Comparison of ENCODE assay signal across 9 cellular contexts in genomic region chr17:36950027-36950426, GRCh38. TPM values are rescaled to one million over a fixed set of nuclear protein-coding genes. Genes with fewer than 3 reads are reported as not detected.
DNase-seq lines count a peak whose midpoint lies in the region; ATAC-seq, FAIRE-seq and TF ChIP-seq lines count a peak whose summit lies in the region.
"Had no signal": no experiment of that assay in that cellular context is flagged by ENCODE, and none has a peak within 500 bp of the region (broad histone marks: within the 10 kb centered on the region; RNA-seq: fewer than 3 reads in every experiment).

No MANE protein-coding gene starts in this region.

- no peak for ATAC-seq in HG03439 (IDR thresholded peaks at IDR 0.05; ENCODE audit: unreplicated experiment)
- no peak for ATAC-seq in HG03571 (IDR thresholded peaks at IDR 0.05; ENCODE audit: unreplicated experiment)

- TF ChIP-seq CTCF in kidney (IDR thresholded peaks at IDR 0.05; ENCODE audit: borderline replicate concordance, extremely low read depth, insufficient read depth) (no peak), suprapubic skin (IDR thresholded peaks at IDR 0.05) (no peak)

- H3K4me3 Mint-ChIP-seq in activated T-cell treated with anti-CD3 and anti-CD28 coated beads, Interleukin-2, amount 50 U/mL, for 24 hours, result peak overlapping the region; percentile 98
- H3K4me3 Mint-ChIP-seq in activated naive CD8-positive, alpha-beta T cell, result peak overlapping the region; percentile 96

- intact Hi-C loops in kidney (cut with DNase I), result no loop called here

- H3K4me1 ChIP-seq in kidney (ENCODE audit: control insufficient read depth in 1 of 2, insufficient read depth in 1 of 2, low read depth in 1 of 2, low read length in 2 of 2) (peaks cover 14 to 15% of the 10 kb centered on the region in 2 donors), suprapubic skin (peaks cover 25% of the 10 kb centered on the region)

- H3K36me3 ChIP-seq in kidney (ENCODE audit: control insufficient read depth in 1 of 2, insufficient read depth in 2 of 2, low read length in 2 of 2) (peaks cover 16 to 27% of the 10 kb centered on the region in 2 donors), suprapubic skin (peaks cover 31% of the 10 kb centered on the region)

- DNase-seq in activated T-cell treated with anti-CD3 and anti-CD28 coated beads, Interleukin-2, amount 50 U/mL, for 24 hours, result no peak
- no peak for DNase-seq in activated T-cell treated with anti-CD3 and anti-CD28 coated beads, Interleukin-2, amount 50 U/mL, for 1 hour
- DNase-seq in kidney (no peak), suprapubic skin (ENCODE audit: low spot score in 2 of 2) (no peak), dermis blood vessel endothelial cell (no peak)
- DNase-seq: stimulated activated CD4-positive, alpha-beta T cell treated with anti-CD3 and anti-CD28 coated beads, Interleukin-4, amount 100 ng/mL, for 4 hours had no signal

- no peaks in the 10 kb centered on the region for H3K9me3 Mint-ChIP-seq in activated T-cell treated with anti-CD3 and anti-CD28 coated beads, Interleukin-2, amount 50 U/mL, for 24 hours
- H3K9me3 Mint-ChIP-seq in activated naive CD8-positive, alpha-beta T cell (ENCODE audit: low read depth), result no peaks in the 10 kb centered on the region

- H3K36me3 Mint-ChIP-seq in activated T-cell treated with anti-CD3 and anti-CD28 coated beads, Interleukin-2, amount 50 U/mL, for 24 hours (ENCODE audit: low read depth), result peaks cover 63% of the 10 kb centered on the region
- H3K36me3 Mint-ChIP-seq in activated naive CD8-positive, alpha-beta T cell, result peaks cover 31% of the 10 kb centered on the region

- TF ChIP-seq EP300 in suprapubic skin (IDR thresholded peaks at IDR 0.05), result no peak

- H3K4me3 ChIP-seq in kidney (ENCODE audit: low read length in 2 of 2), result peak overlapping the region; percentile 86 to 91
- peak overlapping the region; percentile 81 for H3K4me3 ChIP-seq in suprapubic skin

- WGBS in suprapubic skin, result 74% methylated on average over 8 of the region's 8 CpGs

- peak overlapping the region; percentile 35 to 86 for H3K9ac ChIP-seq in kidney (ENCODE audit: low read length in 2 of 2)

- H3K27me3 Mint-ChIP-seq in activated T-cell treated with anti-CD3 and anti-CD28 coated beads, Interleukin-2, amount 50 U/mL, for 24 hours, result peaks cover 30% of the 10 kb centered on the region
- H3K27me3 Mint-ChIP-seq in activated naive CD8-positive, alpha-beta T cell, result peaks cover 13% of the 10 kb centered on the region

- no peak for FAIRE-seq in kidney (lab: Jason Lieb, UNC)

- TF ChIP-seq POLR2A in suprapubic skin (IDR thresholded peaks at IDR 0.05), result no peak

- peak overlapping the region; percentile 99 for H3K27ac Mint-ChIP-seq in activated T-cell treated with anti-CD3 and anti-CD28 coated beads, Interleukin-2, amount 50 U/mL, for 24 hours
- peak overlapping the region; percentile 85 for H3K27ac Mint-ChIP-seq in activated naive CD8-positive, alpha-beta T cell

- H3K9me3 ChIP-seq in kidney (ENCODE audit: control insufficient read depth in 1 of 2, low read length in 2 of 2) (no peaks in the 10 kb centered on the region), suprapubic skin (no peaks in the 10 kb centered on the region)

- H3K4me1 Mint-ChIP-seq in activated T-cell treated with anti-CD3 and anti-CD28 coated beads, Interleukin-2, amount 50 U/mL, for 24 hours (ENCODE audit: low read depth), result peaks cover 58% of the 10 kb centered on the region
- peaks cover 65% of the 10 kb centered on the region for H3K4me1 Mint-ChIP-seq in activated naive CD8-positive, alpha-beta T cell (ENCODE audit: low read depth)

- H3K27ac ChIP-seq in kidney (ENCODE audit: low read depth in 2 of 2, low read length in 2 of 2), result no peak overlapping the region
- no peak overlapping the region for H3K27ac ChIP-seq in suprapubic skin

- H3K27me3 ChIP-seq in suprapubic skin, result peaks cover 27% of the 10 kb centered on the region

RNA-seq across cellular contexts. Expression of gene AATF, which starts 1.3 kb away (rescaled TPM):
- total RNA-seq in kidney (36.8 TPM), suprapubic skin (10 to 100 TPM; 32.5 to 38.2 (median 36.0) TPM), dermis blood vessel endothelial cell (23.5 and 26.7 TPM in 2 replicates)
- polyA plus RNA-seq in kidney (ENCODE audit: insufficient read depth, low read depth, low replicate concordance), result 50.4 TPM

RNA-seq across cellular contexts. Expression of gene LHX1, which starts 12.8 kb away (rescaled TPM):
- total RNA-seq in kidney (18.4 TPM), suprapubic skin (not detected), dermis blood vessel endothelial cell (0.17 TPM in 1 of 2 replicates, not detected in the other)
- polyA plus RNA-seq in kidney (ENCODE audit: insufficient read depth, low read depth, low replicate concordance), result 10.6 TPM

Comparison
In these comparisons a context has a peak if more than half of its experiments do, and no peak if none do; other contexts are left out.
1. RNA of gene LHX1, which starts 12.8 kb away (total RNA-seq): 18.4 TPM in kidney (single experiment); 0.17 TPM in dermis blood vessel endothelial cell and not detected in suprapubic skin; every median in the first group is over 10 times any median in the second.